In the genomic region with DNA sequence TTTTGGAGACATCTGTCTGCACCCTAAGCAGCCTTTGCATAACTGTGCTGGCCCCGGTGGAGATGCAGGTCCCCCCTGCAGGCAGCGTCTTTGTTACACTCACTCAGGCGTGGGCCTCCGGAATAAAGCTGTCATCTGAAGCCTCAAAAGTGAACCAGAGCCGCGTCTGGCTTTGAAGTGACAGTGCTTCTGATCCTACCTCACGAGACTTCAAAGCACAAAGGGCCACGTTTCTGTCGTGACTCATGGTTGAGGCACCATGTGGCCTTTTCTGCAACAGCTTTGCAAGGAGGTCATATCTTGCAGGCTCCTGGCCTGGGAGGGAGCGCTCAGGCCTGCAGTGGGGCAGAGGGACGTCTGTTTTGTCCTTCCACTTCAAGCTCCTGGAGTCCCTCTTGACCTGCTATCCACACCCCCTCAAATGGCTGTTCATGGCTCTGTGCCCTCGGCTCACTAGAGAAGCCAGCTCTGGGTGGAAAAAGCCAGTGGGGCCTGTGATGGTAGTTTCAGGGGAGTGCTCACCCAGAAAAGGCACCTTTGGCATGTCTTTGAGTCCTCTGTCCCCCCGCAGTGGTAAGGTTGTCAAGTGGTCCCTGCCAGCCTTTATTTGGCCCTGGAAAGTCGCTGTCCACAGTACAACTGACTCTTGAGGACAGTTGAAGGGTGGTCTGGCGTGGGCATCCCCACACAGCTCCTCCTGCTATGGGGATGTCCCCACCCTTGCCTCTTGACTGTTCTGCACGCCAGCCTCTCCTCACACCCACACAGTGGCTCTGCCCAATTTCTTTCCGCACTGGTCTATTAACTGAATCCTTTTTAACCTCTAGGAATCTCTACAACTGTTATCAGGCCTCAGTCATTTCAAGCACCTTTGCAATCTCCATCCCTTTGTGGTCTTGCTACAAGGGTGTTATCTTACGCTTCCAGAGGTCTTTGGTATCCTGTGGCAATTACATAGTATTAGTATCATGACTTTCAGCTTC, we compare ENCODE assay signal across 9 cellular contexts. TPM values are rescaled to one million over a fixed set of nuclear protein-coding genes. Genes with fewer than 3 reads are reported as not detected.
DNase-seq lines count a peak whose midpoint lies in the region; ATAC-seq and TF ChIP-seq lines count a peak whose summit lies in the region.
"Had no signal": no experiment of that assay in that cellular context is flagged by ENCODE, and none has a peak within 500 bp of the region (broad histone marks: within the 10 kb centered on the region; RNA-seq: fewer than 3 reads in every experiment).

No MANE protein-coding gene starts in this region.

- no peaks in the 10 kb centered on the region for H3K9me3 ChIP-seq in mesodermal cell (ENCODE audit: control insufficient read depth, low read length)

- H3K4me1 ChIP-seq in mesodermal cell (ENCODE audit: control insufficient read depth, insufficient read depth, low read length, poor library complexity, severe bottlenecking) (peaks cover 25% of the 10 kb centered on the region), foreskin keratinocyte (peaks cover 3% of the 10 kb centered on the region)

- peak; percentile 85 for ATAC-seq in stimulated activated naive CD8-positive, alpha-beta T cell treated with anti-CD3 and anti-CD28 coated beads, Interleukin-15, Interleukin-2, amounts not matched to agents 100 U/mL and 50 U/mL, for 24 hours
- no peak for ATAC-seq in GM21515 (IDR thresholded peaks at IDR 0.05; ENCODE audit: unreplicated experiment)
- ATAC-seq in foreskin keratinocyte, result no peak

- peaks cover 8% of the 10 kb centered on the region for H3K27me3 ChIP-seq in foreskin keratinocyte

- no peaks in the 10 kb centered on the region for H3K36me3 ChIP-seq in mesodermal cell (ENCODE audit: control insufficient read depth, insufficient read depth, low read length)

- DNase-seq in T follicular helper cell (ENCODE audit: low read depth), result peak; percentile 66
- peak; percentile 38 to 68 for DNase-seq in activated T-helper 1 cell treated with anti-CD3 and anti-CD28 coated beads, Interleukin-2, amount 50 U/mL, for 16 hours (ENCODE audit: low read depth in 1 of 2, low spot score in 1 of 2)
- DNase-seq in stimulated activated naive CD8-positive, alpha-beta T cell treated with anti-CD3 and anti-CD28 coated beads, Interleukin-15, Interleukin-2, amounts not matched to agents 100 U/mL and 50 U/mL, for 24 hours, result peak; percentile 87
- no peak for DNase-seq in T1000 (lab: John Stamatoyannopoulos, UW)
- DNase-seq in NCI-H1417 treated with DMSO at 0.1 percent for 48 hours (lab: John Stamatoyannopoulos, UW), result no peak
- no peak for DNase-seq in foreskin keratinocyte

- TF ChIP-seq CTCF in foreskin keratinocyte (conservative IDR thresholded peaks at IDR 0.05), result no peak

- peak overlapping the region; percentile 69 for H3K27ac ChIP-seq in mesodermal cell (ENCODE audit: low read depth, low read length, severe bottlenecking)
- H3K27ac ChIP-seq in foreskin keratinocyte, result no peak overlapping the region

- WGBS in mesodermal cell (ENCODE audit: insufficient coverage in 2 of 2), 2 experiments, result 40 to 43% methylated on average over 15 to 16 of the region's 18 CpGs

- no peak overlapping the region for H3K4me3 ChIP-seq in mesodermal cell (ENCODE audit: extremely low read depth, insufficient read depth, low read length, poor library complexity, severe bottlenecking)

RNA-seq across cellular contexts. Expression of a gene that starts 19.3 kb away (rescaled TPM):
- 0.18 TPM for polyA plus RNA-seq in mesodermal cell (2013, experiment 1 of 2)
- polyA plus RNA-seq in mesodermal cell (2013, experiment 2 of 2), result not detected
- total RNA-seq in foreskin keratinocyte, result not detected in 2 replicates
- polyA plus RNA-seq in foreskin keratinocyte, result not detected in 2 replicates
- polyA plus RNA-seq: keratinocyte had no signal

RNA-seq across cellular contexts. Expression of a gene that starts 41.0 kb away (rescaled TPM):
- polyA plus RNA-seq in mesodermal cell (2013, experiment 1 of 2), result 414 TPM
- polyA plus RNA-seq in mesodermal cell (2013, experiment 2 of 2), result 346 TPM
- 51.2 and 51.6 TPM in 2 replicates for total RNA-seq in foreskin keratinocyte
- 53.7 and 56.0 TPM in 2 replicates for polyA plus RNA-seq in foreskin keratinocyte

Comparison
In these comparisons a context has a peak if more than half of its experiments do, and no peak if none do; other contexts are left out.
1. DNase-seq: peak in T follicular helper cell (single experiment), activated T-helper 1 cell treated with anti-CD3 and anti-CD28 coated beads, Interleukin-2, amount 50 U/mL, for 16 hours (2 of 2) and stimulated activated naive CD8-positive, alpha-beta T cell treated with anti-CD3 and anti-CD28 coated beads, Interleukin-15, Interleukin-2, amounts not matched to agents 100 U/mL and 50 U/mL, for 24 hours (single experiment); none in T1000 (single experiment), NCI-H1417 treated with DMSO at 0.1 percent for 48 hours (single experiment) and foreskin keratinocyte (0 of 2).